ENCODE assay signal across 9 cellular contexts in the genomic region with DNA sequence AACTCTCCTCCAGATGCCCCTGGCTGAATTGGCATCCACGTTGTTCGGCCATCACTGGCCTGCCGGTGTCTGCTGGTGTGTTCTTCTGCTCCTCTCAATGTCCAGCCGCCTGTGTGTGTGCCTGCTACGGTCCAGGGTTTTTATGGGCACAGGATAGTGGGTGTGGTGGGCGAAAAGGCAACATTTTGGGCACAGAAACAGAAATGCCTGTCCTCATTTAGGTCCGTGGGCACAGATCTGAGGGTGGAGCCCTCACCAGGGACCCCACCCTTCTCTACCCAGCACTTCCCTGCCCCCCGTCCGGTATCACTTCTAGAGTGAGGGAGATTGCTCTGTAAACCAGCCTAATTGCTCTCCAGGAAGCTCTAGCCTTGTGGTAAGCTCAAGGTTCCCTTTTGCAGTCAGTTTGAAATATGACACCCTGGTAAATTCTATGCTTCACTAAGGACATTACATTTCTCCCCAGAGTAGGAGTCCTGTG.
DNase-seq lines count a peak whose midpoint lies in the region; ATAC-seq and TF ChIP-seq lines count a peak whose summit lies in the region.
"Had no signal": no experiment of that assay in that cellular context is flagged by ENCODE, and none has a peak within 500 bp of the region (broad histone marks: within the 10 kb centered on the region; RNA-seq: fewer than 3 reads in every experiment).

No MANE protein-coding gene starts in this region.

- H3K4me1 ChIP-seq in upper lobe of left lung, result no peaks in the 10 kb centered on the region

- no peaks in the 10 kb centered on the region for H3K36me3 Mint-ChIP-seq in activated CD4-positive, alpha-beta T cell treated with anti-CD3 and anti-CD28 coated beads, Interleukin-2, amount 10 ng/mL, durations not matched to agents 7 days and 5 days (ENCODE audit: low read depth)
- H3K36me3 Mint-ChIP-seq in activated naive CD4-positive, alpha-beta T cell treated with anti-CD3 and anti-CD28 coated beads, Interleukin-2, amount 50 U/mL, for 72 hours, result no peaks in the 10 kb centered on the region

- peak overlapping the region; percentile 58 for H3K27ac Mint-ChIP-seq in activated CD4-positive, alpha-beta T cell treated with anti-CD3 and anti-CD28 coated beads, Interleukin-2, amount 10 ng/mL, durations not matched to agents 7 days and 5 days
- H3K27ac Mint-ChIP-seq in activated naive CD4-positive, alpha-beta T cell treated with anti-CD3 and anti-CD28 coated beads, Interleukin-2, amount 50 U/mL, for 72 hours, result no peak overlapping the region

- peaks cover 18% of the 10 kb centered on the region for H3K4me1 Mint-ChIP-seq in activated CD4-positive, alpha-beta T cell treated with anti-CD3 and anti-CD28 coated beads, Interleukin-2, amount 10 ng/mL, durations not matched to agents 7 days and 5 days

- WGBS in upper lobe of left lung, 2 donors, result 55 to 60% methylated on average over 2 to 9 of the region's 9 CpGs

- no peaks in the 10 kb centered on the region for H3K27me3 ChIP-seq in upper lobe of left lung

- CTCF ChIA-PET in activated CD4-positive, alpha-beta T cell treated with anti-CD3 and anti-CD28 coated beads, Interleukin-2, amount 10 ng/mL, durations not matched to agents 7 days and 5 days (lab: Charles Lee), result no interaction called here

- H3K4me3 Mint-ChIP-seq in activated CD4-positive, alpha-beta T cell treated with anti-CD3 and anti-CD28 coated beads, Interleukin-2, amount 10 ng/mL, durations not matched to agents 7 days and 5 days, result no peak overlapping the region

- H3K9me3 Mint-ChIP-seq in activated CD4-positive, alpha-beta T cell treated with anti-CD3 and anti-CD28 coated beads, Interleukin-2, amount 10 ng/mL, durations not matched to agents 7 days and 5 days, result peaks cover 10% of the 10 kb centered on the region
- H3K9me3 Mint-ChIP-seq in activated naive CD4-positive, alpha-beta T cell treated with anti-CD3 and anti-CD28 coated beads, Interleukin-2, amount 50 U/mL, for 72 hours, result peaks cover 9 to 11% of the 10 kb centered on the region in 2 donors

- H3K4me3 ChIP-seq in upper lobe of left lung, result no peak overlapping the region

- peak overlapping the region; percentile 65 to 77 (median 77) for H3K27ac ChIP-seq in upper lobe of left lung
- H3K27ac ChIP-seq: C4-2B had no signal

- ATAC-seq in HG02885 (IDR thresholded peaks at IDR 0.05; ENCODE audit: poor library complexity, unreplicated experiment) (peak; percentile 74), upper lobe of left lung (ENCODE audit: low FRiP score in 2 of 2) (peak; percentile 62 to 65)
- no peak for ATAC-seq in activated naive CD4-positive, alpha-beta T cell treated with anti-CD3 and anti-CD28 coated beads, Interleukin-2, amount 50 U/mL, for 72 hours

- H3K9me3 ChIP-seq in upper lobe of left lung, result no peaks in the 10 kb centered on the region

- no peak for DNase-seq in activated CD4-positive, alpha-beta T cell treated with anti-CD3 and anti-CD28 coated beads, Interleukin-2, amount 10 ng/mL, durations not matched to agents 7 days and 5 days
- DNase-seq in activated CD4-positive, alpha-beta T cell treated with anti-CD3 and anti-CD28 coated beads, Interleukin-2, amount 50 U/mL, for 4 hours, result no peak
- DNase-seq in NCI-H526 treated with DMSO at 0.1 percent for 48 hours (lab: John Stamatoyannopoulos, UW) (peak; percentile 77), fibroblast of peridontal ligament (ENCODE audit: extremely low read depth) (peak; percentile 49), upper lobe of left lung (peak in 1 of 2 donors; percentile 3), dermis blood vessel endothelial cell (no peak)
- DNase-seq in activated naive CD4-positive, alpha-beta T cell treated with anti-CD3 and anti-CD28 coated beads, Interleukin-2, amount 50 U/mL, for 72 hours (ENCODE audit: low spot score in 2 of 2), result no peak

- POLR2A ChIA-PET in activated CD4-positive, alpha-beta T cell treated with anti-CD3 and anti-CD28 coated beads, Interleukin-2, amount 10 ng/mL, durations not matched to agents 7 days and 5 days (lab: Charles Lee), result no interaction called here

- no peak for TF ChIP-seq CTCF in upper lobe of left lung (IDR thresholded peaks at IDR 0.05)

- TF ChIP-seq EP300 in upper lobe of left lung (IDR thresholded peaks at IDR 0.05), result no peak

- H3K36me3 ChIP-seq in upper lobe of left lung, result no peaks in the 10 kb centered on the region

- no peak for TF ChIP-seq POLR2A in upper lobe of left lung (IDR thresholded peaks at IDR 0.05)

- no peaks in the 10 kb centered on the region for H3K27me3 Mint-ChIP-seq in activated CD4-positive, alpha-beta T cell treated with anti-CD3 and anti-CD28 coated beads, Interleukin-2, amount 10 ng/mL, durations not matched to agents 7 days and 5 days

Comparison
In these comparisons a context has a peak if more than half of its experiments do, and no peak if none do; other contexts are left out.
1. DNase-seq: peak in NCI-H526 treated with DMSO at 0.1 percent for 48 hours (single experiment) and fibroblast of peridontal ligament (single experiment); none in activated CD4-positive, alpha-beta T cell treated with anti-CD3 and anti-CD28 coated beads, Interleukin-2, amount 10 ng/mL, durations not matched to agents 7 days and 5 days (single experiment), activated CD4-positive, alpha-beta T cell treated with anti-CD3 and anti-CD28 coated beads, Interleukin-2, amount 50 U/mL, for 4 hours (0 of 2), activated naive CD4-positive, alpha-beta T cell treated with anti-CD3 and anti-CD28 coated beads, Interleukin-2, amount 50 U/mL, for 72 hours (0 of 2) and dermis blood vessel endothelial cell (single experiment).
2. ATAC-seq: peak in HG02885 (single experiment) and upper lobe of left lung (2 of 2); none in activated naive CD4-positive, alpha-beta T cell treated with anti-CD3 and anti-CD28 coated beads, Interleukin-2, amount 50 U/mL, for 72 hours (0 of 2).